ENCODE assay signal across 1 cellular context in genomic region chr6:14464049-14464448, GRCh38.
TF ChIP-seq lines count a peak whose summit lies in the region.

No MANE protein-coding gene starts in this region.

TF ChIP-seq in HCT116, 20 proteins besides CTCF, POLR2A, EP300 and RAD21 (continued from another document):
- no peak for TF ChIP-seq REST (IDR thresholded peaks at IDR 0.05; ENCODE audit: low read depth)
- no peak for TF ChIP-seq EGR1 (IDR thresholded peaks at IDR 0.05; ENCODE audit: low read depth)
- TF ChIP-seq EZH2phosphoT487 (IDR thresholded peaks at IDR 0.05; ENCODE audit: borderline replicate concordance), result no peak
